In the genomic region with DNA sequence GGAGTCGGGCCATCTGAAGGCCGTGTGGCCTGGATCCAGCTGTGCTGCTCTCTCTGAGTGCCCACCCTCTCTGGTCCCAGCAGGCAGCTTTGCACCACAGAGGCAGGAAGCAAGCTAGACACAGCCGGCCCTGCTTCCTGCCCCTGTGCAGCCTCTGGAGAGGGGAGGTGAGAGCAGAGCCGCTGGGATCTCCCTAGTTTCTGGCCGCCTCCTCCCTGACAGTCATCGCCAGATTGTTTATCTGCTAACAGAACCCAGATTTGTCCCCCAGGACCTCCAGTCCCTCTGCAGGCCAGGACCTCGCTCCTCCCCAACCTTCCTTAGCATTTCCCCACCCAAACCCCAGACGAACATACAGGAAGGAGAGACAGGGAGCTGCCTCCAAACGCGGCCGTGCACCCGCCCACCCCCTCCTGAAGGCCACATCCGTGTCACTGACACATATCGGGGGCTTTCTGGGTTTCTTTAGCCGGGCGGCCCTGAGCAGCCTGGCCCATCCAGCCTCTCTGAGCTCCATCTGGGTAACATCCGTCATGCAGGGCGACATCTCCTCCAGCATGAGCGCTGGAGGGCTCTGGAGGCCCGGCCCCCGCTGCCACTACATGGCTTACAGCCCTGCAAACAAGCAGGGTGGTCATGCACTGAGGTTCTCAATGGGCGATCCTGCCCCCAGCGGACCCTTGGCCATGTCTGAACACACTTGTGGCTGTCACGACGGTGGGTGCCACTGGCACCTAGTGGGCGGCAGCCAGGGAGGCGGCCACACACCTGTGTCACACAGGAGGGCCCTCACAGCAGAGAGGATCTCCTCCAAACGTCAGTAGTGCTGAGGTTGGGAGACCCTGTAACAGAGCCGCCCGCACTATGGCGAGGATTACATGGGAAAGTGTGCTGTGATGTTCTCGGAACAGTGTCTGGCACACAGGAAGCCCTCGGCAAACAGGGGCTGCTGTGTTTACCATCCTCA, we compare ENCODE assay signal across 1 cellular context.
TF ChIP-seq lines count a peak whose summit lies in the region.

No MANE protein-coding gene starts in this region.

TF ChIP-seq in GM12878, 131 proteins besides CTCF, POLR2A, EP300 and RAD21:
- no peak for TF ChIP-seq LARP7 (IDR thresholded peaks at IDR 0.05)
